ENCODE assay signal across 13 cellular contexts in genomic region chr5:24232929-24233328, GRCh38.
DNase-seq lines count a peak whose midpoint lies in the region; ATAC-seq, FAIRE-seq and TF ChIP-seq lines count a peak whose summit lies in the region.
"Had no signal": no experiment of that assay in that cellular context is flagged by ENCODE, and none has a peak within 500 bp of the region (broad histone marks: within the 10 kb centered on the region; RNA-seq: fewer than 3 reads in every experiment).

No MANE protein-coding gene starts in this region.

- H3K36me3 ChIP-seq in hepatocyte (replicated peaks; ENCODE audit: insufficient read depth, low read depth) = no peaks in the 10 kb centered on the region
- H3K36me3 ChIP-seq in kidney (ENCODE audit: control insufficient read depth in 1 of 2, insufficient read depth in 2 of 2, low read length in 2 of 2) = no peaks in the 10 kb centered on the region
- H3K36me3 ChIP-seq: neutrophil had no signal

- H3K27ac ChIP-seq in hepatocyte (no peak overlapping the region), kidney (ENCODE audit: low read depth in 2 of 2, low read length in 2 of 2) (no peak overlapping the region)
- H3K27ac ChIP-seq: neutrophil had no signal

- H3K27me3 ChIP-seq in hepatocyte = no peaks in the 10 kb centered on the region
- H3K27me3 ChIP-seq: neutrophil had no signal

- peak; percentile 14 for DNase-seq in DMS114 treated with DMSO at 0.1 percent for 48 hours (lab: John Stamatoyannopoulos, UW; ENCODE audit: unreplicated experiment)
- DNase-seq in LNCaP clone FGC (ENCODE audit: low read depth) = no peak
- DNase-seq in RKO (ENCODE audit: low spot score) = peak; percentile 16
- no peak for DNase-seq in hepatocyte (ENCODE audit: low spot score)
- DNase-seq in NCI-H2196 treated with DMSO at 0.1 percent for 48 hours (lab: John Stamatoyannopoulos, UW; ENCODE audit: unreplicated experiment) = no peak
- no peak for DNase-seq in stimulated activated naive CD8-positive, alpha-beta T cell treated with anti-CD3 and anti-CD28 coated beads, Interleukin-15, Interleukin-2, amounts not matched to agents 100 U/mL and 50 U/mL, for 24 hours
- no peak for DNase-seq in DMS79 treated with DMSO at 0.1 percent for 48 hours (lab: John Stamatoyannopoulos, UW)
- DNase-seq in kidney = no peak
- DNase-seq: activated T-cell treated with anti-CD3 and anti-CD28 coated beads, Interleukin-2, amount 50 U/mL, for 72 hours; anterior cingulate cortex; dermis blood vessel endothelial cell had no signal

- intact Hi-C loops in kidney (cut with DNase I) = no loop called here

- TF ChIP-seq CTCF in LNCaP clone FGC (IDR thresholded peaks at IDR 0.05; ENCODE audit: control insufficient read depth, extremely low read depth, insufficient read depth) = peak; percentile 42
- TF ChIP-seq CTCF in hepatocyte (IDR thresholded peaks at IDR 0.05; ENCODE audit: poor library complexity) = peak; percentile 49
- TF ChIP-seq CTCF in kidney (IDR thresholded peaks at IDR 0.05; ENCODE audit: borderline replicate concordance, extremely low read depth, insufficient read depth) = no peak

- no peaks in the 10 kb centered on the region for H3K79me2 ChIP-seq in hepatocyte

- no peak overlapping the region for H3K9ac ChIP-seq in kidney (ENCODE audit: low read length in 2 of 2)

- H3K4me2 ChIP-seq in hepatocyte = no peak overlapping the region
- H3K4me2 ChIP-seq: smooth muscle cell had no signal

- no peak for ATAC-seq in stimulated activated naive CD8-positive, alpha-beta T cell treated with anti-CD3 and anti-CD28 coated beads, Interleukin-15, Interleukin-2, amounts not matched to agents 100 U/mL and 50 U/mL, for 24 hours
- ATAC-seq: activated T-cell treated with anti-CD3 and anti-CD28 coated beads, Interleukin-2, amount 50 U/mL, for 72 hours had no signal

- no peak for FAIRE-seq in kidney (lab: Jason Lieb, UNC)

- H3K4me3 ChIP-seq in LNCaP clone FGC (ENCODE audit: low read depth, low read length) (no peak overlapping the region), hepatocyte (no peak overlapping the region), kidney (ENCODE audit: low read length in 2 of 2) (no peak overlapping the region)
- H3K4me3 ChIP-seq: smooth muscle cell had no signal

- WGBS in hepatocyte (ENCODE audit: low lambda C conversion rate, missing lambda C conversion rate) = 67% methylated on average over 4 of the region's 4 CpGs

- H3K9me3 ChIP-seq in hepatocyte (ENCODE audit: low read depth) = no peaks in the 10 kb centered on the region
- no peaks in the 10 kb centered on the region for H3K9me3 ChIP-seq in kidney (ENCODE audit: control insufficient read depth in 1 of 2, low read length in 2 of 2)
- H3K9me3 ChIP-seq: neutrophil had no signal

- H2AFZ ChIP-seq in hepatocyte = no peak overlapping the region

- H3K9me2 ChIP-seq in hepatocyte (replicated peaks; ENCODE audit: insufficient read depth) = no peaks in the 10 kb centered on the region

- H4K20me1 ChIP-seq in hepatocyte (ENCODE audit: insufficient read depth, poor library complexity, severe bottlenecking) = no peaks in the 10 kb centered on the region

- H3K4me1 ChIP-seq in hepatocyte (ENCODE audit: insufficient read depth) = no peaks in the 10 kb centered on the region
- H3K4me1 ChIP-seq in kidney (ENCODE audit: control insufficient read depth in 1 of 2, insufficient read depth in 1 of 2, low read depth in 1 of 2, low read length in 2 of 2) = no peaks in the 10 kb centered on the region

Comparison
In these comparisons a context has a peak if more than half of its experiments do, and no peak if none do; other contexts are left out.
1. DNase-seq: peak in DMS114 treated with DMSO at 0.1 percent for 48 hours (single experiment) and RKO (single experiment); none in LNCaP clone FGC (single experiment), hepatocyte (single experiment), NCI-H2196 treated with DMSO at 0.1 percent for 48 hours (single experiment), stimulated activated naive CD8-positive, alpha-beta T cell treated with anti-CD3 and anti-CD28 coated beads, Interleukin-15, Interleukin-2, amounts not matched to agents 100 U/mL and 50 U/mL, for 24 hours (single experiment), DMS79 treated with DMSO at 0.1 percent for 48 hours (single experiment) and kidney (single experiment).